19 cellular contexts compared by ENCODE assay signal in genomic region chr1:169146536-169147214, GRCh38. TPM values are rescaled to one million over a fixed set of nuclear protein-coding genes. Genes with fewer than 3 reads are reported as not detected.
DNase-seq lines count a peak whose midpoint lies in the region; ATAC-seq and TF ChIP-seq lines count a peak whose summit lies in the region.
"Had no signal": no experiment of that assay in that cellular context is flagged by ENCODE, and none has a peak within 500 bp of the region (broad histone marks: within the 10 kb centered on the region; RNA-seq: fewer than 3 reads in every experiment).

No MANE protein-coding gene starts in this region.

- no peaks in the 10 kb centered on the region for H3K4me1 ChIP-seq in HAP-1

- H3K36me3 ChIP-seq in HAP-1 (replicated peaks): no peaks in the 10 kb centered on the region

- H3K4me3 Mint-ChIP-seq in neural crest cell: no peak overlapping the region
- H3K4me3 Mint-ChIP-seq: B cell; CD4-positive, alpha-beta T cell had no signal

- in situ Hi-C loops in HAP-1 (cut with MboI; ENCODE audit: low sequenced_read_pairs): no loop called here

- H3K4me3 ChIP-seq in HAP-1: no peak overlapping the region

- H3K9me3 Mint-ChIP-seq in neural crest cell: no peaks in the 10 kb centered on the region
- H3K9me3 Mint-ChIP-seq: CD4-positive, alpha-beta T cell had no signal

- no peaks in the 10 kb centered on the region for H3K36me3 Mint-ChIP-seq in neural crest cell (ENCODE audit: low read depth)

- no peaks in the 10 kb centered on the region for H3K27me3 ChIP-seq in HAP-1 (ENCODE audit: low read depth)

- H3K27ac Mint-ChIP-seq in neural crest cell (ENCODE audit: unreplicated experiment): peak overlapping the region; percentile 22
- H3K27ac Mint-ChIP-seq: B cell; CD4-positive, alpha-beta T cell had no signal

- H3K4me1 Mint-ChIP-seq in neural crest cell: peaks cover 12% of the 10 kb centered on the region
- H3K4me1 Mint-ChIP-seq: B cell had no signal

- H3K9me3 ChIP-seq in HAP-1: no peaks in the 10 kb centered on the region
- H3K9me3 ChIP-seq: SK-N-SH had no signal

- no peaks in the 10 kb centered on the region for H3K27me3 Mint-ChIP-seq in neural crest cell (ENCODE audit: low read depth)
- H3K27me3 Mint-ChIP-seq: B cell; CD4-positive, alpha-beta T cell had no signal

- no peak for TF ChIP-seq CTCF in neural crest cell (conservative IDR thresholded peaks at IDR 0.05)

- peak; percentile 12 for DNase-seq in DMS53 (lab: John Stamatoyannopoulos, UW)
- DNase-seq in DMS53 treated with DMSO at 0.1 percent for 48 hours (lab: John Stamatoyannopoulos, UW; ENCODE audit: unreplicated experiment): no peak
- DNase-seq in kidney glomerular epithelial cell (lab: John Stamatoyannopoulos, UW): peak; percentile 23
- DNase-seq in neural crest cell (ENCODE audit: low read depth, low spot score): no peak
- no peak for DNase-seq in amygdala (lab: John Stamatoyannopoulos, UW)
- DNase-seq in HuH-7 (ENCODE audit: low spot score): no peak
- DNase-seq in HAP-1 (ENCODE audit: low spot score in 2 of 2): no peak
- DNase-seq: CD4-positive, alpha-beta T cell; DMS79 treated with DMSO at 0.1 percent for 48 hours; MM.1S; NCI-H1092; NCI-H1436 treated with DMSO at 0.1 percent for 48 hours; NCI-H2029 treated with DMSO at 0.1 percent for 48 hours; NCI-H2171 treated with DMSO at 0.1 percent for 48 hours; RPMI8226; SHP77 treated with DMSO at 0.1 percent for 48 hours; SK-N-SH had no signal

- ATAC-seq in HG03571 (IDR thresholded peaks at IDR 0.05; ENCODE audit: unreplicated experiment): no peak

RNA-seq across cellular contexts. Expression of gene ATP1B1, which starts 40.2 kb away (rescaled TPM):
- 25.2 and 26.5 TPM in 2 replicates for total RNA-seq in neural crest cell

Comparison
In these comparisons a context has a peak if more than half of its experiments do, and no peak if none do; other contexts are left out.
1. DNase-seq: peak in DMS53 (single experiment) and kidney glomerular epithelial cell (single experiment); none in DMS53 treated with DMSO at 0.1 percent for 48 hours (single experiment), neural crest cell (single experiment), amygdala (0 of 56), HuH-7 (single experiment) and HAP-1 (0 of 2).